1 cellular context compared by ENCODE assay signal in the genomic region with DNA sequence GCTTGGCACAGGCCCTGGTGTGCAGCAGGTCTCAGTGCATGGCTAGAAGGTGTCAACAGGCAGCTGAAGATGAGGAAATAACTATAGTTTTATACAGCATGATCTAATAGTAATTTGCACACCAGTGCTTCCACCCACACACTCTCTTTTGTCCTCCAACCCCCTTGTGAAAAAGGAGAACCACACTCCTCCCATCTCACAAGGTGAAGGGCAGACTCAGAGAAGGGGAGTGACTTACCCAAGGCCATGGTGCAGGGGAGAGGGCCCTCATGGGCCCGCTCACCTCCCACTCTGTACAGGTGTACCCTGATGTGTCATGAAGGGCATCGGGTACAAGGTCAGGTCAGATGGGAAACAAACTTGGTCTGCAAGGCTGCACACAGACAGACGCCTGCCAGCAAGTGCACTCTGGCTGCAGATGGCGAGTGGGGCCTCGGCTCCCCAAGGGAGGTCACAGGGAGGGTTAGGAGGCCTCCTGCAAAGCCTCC.
TF ChIP-seq lines count a peak whose summit lies in the region.

No MANE protein-coding gene starts in this region.

TF ChIP-seq in K562, 482 proteins besides CTCF, POLR2A, EP300 and RAD21 (continued from another document):
- TF ChIP-seq, protein P1, sequence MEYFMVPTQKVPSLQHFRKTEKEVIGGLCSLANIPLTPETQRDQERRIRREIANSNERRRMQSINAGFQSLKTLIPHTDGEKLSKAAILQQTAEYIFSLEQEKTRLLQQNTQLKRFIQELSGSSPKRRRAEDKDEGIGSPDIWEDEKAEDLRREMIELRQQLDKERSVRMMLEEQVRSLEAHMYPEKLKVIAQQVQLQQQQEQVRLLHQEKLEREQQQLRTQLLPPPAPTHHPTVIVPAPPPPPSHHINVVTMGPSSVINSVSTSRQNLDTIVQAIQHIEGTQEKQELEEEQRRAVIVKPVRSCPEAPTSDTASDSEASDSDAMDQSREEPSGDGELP (CRISPR knock-in tag; IDR thresholded peaks at IDR 0.05; ENCODE audit: borderline replicate concordance): no peak
- TF ChIP-seq, protein P2, sequence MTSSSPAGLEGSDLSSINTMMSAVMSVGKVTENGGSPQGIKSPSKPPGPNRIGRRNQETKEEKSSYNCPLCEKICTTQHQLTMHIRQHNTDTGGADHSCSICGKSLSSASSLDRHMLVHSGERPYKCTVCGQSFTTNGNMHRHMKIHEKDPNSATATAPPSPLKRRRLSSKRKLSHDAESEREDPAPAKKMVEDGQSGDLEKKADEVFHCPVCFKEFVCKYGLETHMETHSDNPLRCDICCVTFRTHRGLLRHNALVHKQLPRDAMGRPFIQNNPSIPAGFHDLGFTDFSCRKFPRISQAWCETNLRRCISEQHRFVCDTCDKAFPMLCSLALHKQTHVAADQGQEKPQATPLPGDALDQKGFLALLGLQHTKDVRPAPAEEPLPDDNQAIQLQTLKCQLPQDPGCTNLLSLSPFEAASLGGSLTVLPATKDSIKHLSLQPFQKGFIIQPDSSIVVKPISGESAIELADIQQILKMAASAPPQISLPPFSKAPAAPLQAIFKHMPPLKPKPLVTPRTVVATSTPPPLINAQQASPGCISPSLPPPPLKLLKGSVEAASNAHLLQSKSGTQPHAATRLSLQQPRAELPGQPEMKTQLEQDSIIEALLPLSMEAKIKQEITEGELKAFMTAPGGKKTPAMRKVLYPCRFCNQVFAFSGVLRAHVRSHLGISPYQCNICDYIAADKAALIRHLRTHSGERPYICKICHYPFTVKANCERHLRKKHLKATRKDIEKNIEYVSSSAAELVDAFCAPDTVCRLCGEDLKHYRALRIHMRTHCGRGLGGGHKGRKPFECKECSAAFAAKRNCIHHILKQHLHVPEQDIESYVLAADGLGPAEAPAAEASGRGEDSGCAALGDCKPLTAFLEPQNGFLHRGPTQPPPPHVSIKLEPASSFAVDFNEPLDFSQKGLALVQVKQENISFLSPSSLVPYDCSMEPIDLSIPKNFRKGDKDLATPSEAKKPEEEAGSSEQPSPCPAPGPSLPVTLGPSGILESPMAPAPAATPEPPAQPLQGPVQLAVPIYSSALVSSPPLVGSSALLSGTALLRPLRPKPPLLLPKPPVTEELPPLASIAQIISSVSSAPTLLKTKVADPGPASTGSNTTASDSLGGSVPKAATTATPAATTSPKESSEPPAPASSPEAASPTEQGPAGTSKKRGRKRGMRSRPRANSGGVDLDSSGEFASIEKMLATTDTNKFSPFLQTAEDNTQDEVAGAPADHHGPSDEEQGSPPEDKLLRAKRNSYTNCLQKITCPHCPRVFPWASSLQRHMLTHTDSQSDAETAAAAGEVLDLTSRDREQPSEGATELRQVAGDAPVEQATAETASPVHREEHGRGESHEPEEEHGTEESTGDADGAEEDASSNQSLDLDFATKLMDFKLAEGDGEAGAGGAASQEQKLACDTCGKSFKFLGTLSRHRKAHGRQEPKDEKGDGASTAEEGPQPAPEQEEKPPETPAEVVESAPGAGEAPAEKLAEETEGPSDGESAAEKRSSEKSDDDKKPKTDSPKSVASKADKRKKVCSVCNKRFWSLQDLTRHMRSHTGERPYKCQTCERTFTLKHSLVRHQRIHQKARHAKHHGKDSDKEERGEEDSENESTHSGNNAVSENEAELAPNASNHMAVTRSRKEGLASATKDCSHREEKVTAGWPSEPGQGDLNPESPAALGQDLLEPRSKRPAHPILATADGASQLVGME (CRISPR knock-in tag; IDR thresholded peaks at IDR 0.05): no peak
- TF ChIP-seq ILF3 (IDR thresholded peaks at IDR 0.05; ENCODE audit: borderline replicate concordance) (no peak), ZNF436 (CRISPR knock-in tag; IDR thresholded peaks at IDR 0.05) (0 out of 2 replicates have a peak, but pooled peaks have one; percentile 32), ATF1 (CRISPR knock-in tag; IDR thresholded peaks at IDR 0.05) (0 out of 2 replicates have a peak, but pooled peaks have one; percentile 21), ATF1 (tag; IDR thresholded peaks at IDR 0.05) (no peak), ZNF668 (CRISPR knock-in tag; IDR thresholded peaks at IDR 0.05) (no peak), RBBP5 (IDR thresholded peaks at IDR 0.05; ENCODE audit: borderline replicate concordance, insufficient read depth, low read length, poor library complexity, severe bottlenecking) (peak; percentile 18), PCBP2 (IDR thresholded peaks at IDR 0.05; ENCODE audit: low read depth, low read length, poor library complexity, severe bottlenecking) (no peak), CHD2 (IDR thresholded peaks at IDR 0.05; ENCODE audit: low read depth, low read length) (no peak), JUN (IDR thresholded peaks at IDR 0.05; ENCODE audit: borderline replicate concordance, low read depth, low read length) (no peak), JUN (CRISPR knock-in tag; IDR thresholded peaks at IDR 0.05; ENCODE audit: borderline replicate concordance) (peak; percentile 40; the same call in 1 of the 2 replicates), WHSC1 (IDR thresholded peaks at IDR 0.05; ENCODE audit: low read length) (peak; percentile 70), PRMT5 (CRISPR knock-in tag; IDR thresholded peaks at IDR 0.05) (no peak), CEBPG (CRISPR knock-in tag; IDR thresholded peaks at IDR 0.05) (peak; percentile 42; the same call in 1 of the 2 replicates), CEBPG (tag; conservative IDR thresholded peaks at IDR 0.05 in 1 of 2, IDR thresholded peaks at IDR 0.05 in 1 of 2) (no peak), ZNF263 (CRISPR knock-in tag; IDR thresholded peaks at IDR 0.05; ENCODE audit: borderline replicate concordance) (no peak), ZNF174 (CRISPR knock-in tag; IDR thresholded peaks at IDR 0.05) (no peak)
- TF ChIP-seq, protein P3, sequence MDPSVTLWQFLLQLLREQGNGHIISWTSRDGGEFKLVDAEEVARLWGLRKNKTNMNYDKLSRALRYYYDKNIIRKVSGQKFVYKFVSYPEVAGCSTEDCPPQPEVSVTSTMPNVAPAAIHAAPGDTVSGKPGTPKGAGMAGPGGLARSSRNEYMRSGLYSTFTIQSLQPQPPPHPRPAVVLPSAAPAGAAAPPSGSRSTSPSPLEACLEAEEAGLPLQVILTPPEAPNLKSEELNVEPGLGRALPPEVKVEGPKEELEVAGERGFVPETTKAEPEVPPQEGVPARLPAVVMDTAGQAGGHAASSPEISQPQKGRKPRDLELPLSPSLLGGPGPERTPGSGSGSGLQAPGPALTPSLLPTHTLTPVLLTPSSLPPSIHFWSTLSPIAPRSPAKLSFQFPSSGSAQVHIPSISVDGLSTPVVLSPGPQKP (CRISPR knock-in tag; IDR thresholded peaks at IDR 0.05): no peak; the same call in 1 of the 2 replicates
- TF ChIP-seq, protein P4, sequence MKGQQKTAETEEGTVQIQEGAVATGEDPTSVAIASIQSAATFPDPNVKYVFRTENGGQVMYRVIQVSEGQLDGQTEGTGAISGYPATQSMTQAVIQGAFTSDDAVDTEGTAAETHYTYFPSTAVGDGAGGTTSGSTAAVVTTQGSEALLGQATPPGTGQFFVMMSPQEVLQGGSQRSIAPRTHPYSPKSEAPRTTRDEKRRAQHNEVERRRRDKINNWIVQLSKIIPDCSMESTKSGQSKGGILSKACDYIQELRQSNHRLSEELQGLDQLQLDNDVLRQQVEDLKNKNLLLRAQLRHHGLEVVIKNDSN (CRISPR knock-in tag; IDR thresholded peaks at IDR 0.05): peak; percentile 44; the same call in 1 of the 2 replicates
- TF ChIP-seq, protein P5, sequence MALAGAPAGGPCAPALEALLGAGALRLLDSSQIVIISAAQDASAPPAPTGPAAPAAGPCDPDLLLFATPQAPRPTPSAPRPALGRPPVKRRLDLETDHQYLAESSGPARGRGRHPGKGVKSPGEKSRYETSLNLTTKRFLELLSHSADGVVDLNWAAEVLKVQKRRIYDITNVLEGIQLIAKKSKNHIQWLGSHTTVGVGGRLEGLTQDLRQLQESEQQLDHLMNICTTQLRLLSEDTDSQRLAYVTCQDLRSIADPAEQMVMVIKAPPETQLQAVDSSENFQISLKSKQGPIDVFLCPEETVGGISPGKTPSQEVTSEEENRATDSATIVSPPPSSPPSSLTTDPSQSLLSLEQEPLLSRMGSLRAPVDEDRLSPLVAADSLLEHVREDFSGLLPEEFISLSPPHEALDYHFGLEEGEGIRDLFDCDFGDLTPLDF (CRISPR knock-in tag; IDR thresholded peaks at IDR 0.05): no peak
- TF ChIP-seq, protein P6, sequence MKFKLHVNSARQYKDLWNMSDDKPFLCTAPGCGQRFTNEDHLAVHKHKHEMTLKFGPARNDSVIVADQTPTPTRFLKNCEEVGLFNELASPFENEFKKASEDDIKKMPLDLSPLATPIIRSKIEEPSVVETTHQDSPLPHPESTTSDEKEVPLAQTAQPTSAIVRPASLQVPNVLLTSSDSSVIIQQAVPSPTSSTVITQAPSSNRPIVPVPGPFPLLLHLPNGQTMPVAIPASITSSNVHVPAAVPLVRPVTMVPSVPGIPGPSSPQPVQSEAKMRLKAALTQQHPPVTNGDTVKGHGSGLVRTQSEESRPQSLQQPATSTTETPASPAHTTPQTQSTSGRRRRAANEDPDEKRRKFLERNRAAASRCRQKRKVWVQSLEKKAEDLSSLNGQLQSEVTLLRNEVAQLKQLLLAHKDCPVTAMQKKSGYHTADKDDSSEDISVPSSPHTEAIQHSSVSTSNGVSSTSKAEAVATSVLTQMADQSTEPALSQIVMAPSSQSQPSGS (CRISPR knock-in tag; IDR thresholded peaks at IDR 0.05): 0 out of 2 replicates have a peak, but pooled peaks have one; percentile 11
- TF ChIP-seq, protein P7, sequence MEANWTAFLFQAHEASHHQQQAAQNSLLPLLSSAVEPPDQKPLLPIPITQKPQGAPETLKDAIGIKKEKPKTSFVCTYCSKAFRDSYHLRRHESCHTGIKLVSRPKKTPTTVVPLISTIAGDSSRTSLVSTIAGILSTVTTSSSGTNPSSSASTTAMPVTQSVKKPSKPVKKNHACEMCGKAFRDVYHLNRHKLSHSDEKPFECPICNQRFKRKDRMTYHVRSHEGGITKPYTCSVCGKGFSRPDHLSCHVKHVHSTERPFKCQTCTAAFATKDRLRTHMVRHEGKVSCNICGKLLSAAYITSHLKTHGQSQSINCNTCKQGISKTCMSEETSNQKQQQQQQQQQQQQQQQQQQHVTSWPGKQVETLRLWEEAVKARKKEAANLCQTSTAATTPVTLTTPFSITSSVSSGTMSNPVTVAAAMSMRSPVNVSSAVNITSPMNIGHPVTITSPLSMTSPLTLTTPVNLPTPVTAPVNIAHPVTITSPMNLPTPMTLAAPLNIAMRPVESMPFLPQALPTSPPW (CRISPR knock-in tag; IDR thresholded peaks at IDR 0.05): no peak
